In the genomic region with DNA sequence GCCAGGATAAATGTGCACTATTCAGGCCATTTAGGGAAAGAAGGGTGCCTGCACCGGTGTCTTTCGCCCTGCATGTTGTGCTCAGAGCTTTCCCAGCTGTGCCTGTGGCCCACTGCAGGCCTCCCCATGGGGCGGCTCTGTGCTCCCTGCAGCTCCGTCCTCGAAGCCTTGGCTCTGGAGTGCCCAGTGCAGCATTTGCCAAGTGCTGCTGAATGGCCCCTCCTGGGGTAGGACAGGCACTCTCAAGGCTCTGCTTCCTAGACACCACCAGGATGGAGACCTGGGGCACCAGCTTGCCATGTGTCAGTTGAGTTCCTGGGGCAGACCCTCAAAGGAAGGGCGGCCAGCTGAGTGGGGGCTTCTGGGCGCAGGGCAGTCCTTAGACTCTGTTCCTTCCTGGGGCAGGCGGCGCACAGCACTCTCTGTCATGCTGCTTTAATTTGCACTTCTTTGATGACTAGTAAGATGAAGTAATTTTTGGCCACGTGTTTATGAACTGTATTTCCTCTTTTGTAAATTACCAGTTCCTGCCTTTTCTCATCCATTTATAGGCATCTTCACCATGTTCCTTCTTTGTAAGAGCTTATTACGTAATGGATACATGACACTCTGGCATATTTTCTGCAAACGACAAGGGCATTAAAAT, we compare ENCODE assay signal across 9 cellular contexts. TPM values are rescaled to one million over a fixed set of nuclear protein-coding genes. Genes with fewer than 3 reads are reported as not detected.
DNase-seq lines count a peak whose midpoint lies in the region; ATAC-seq, FAIRE-seq and TF ChIP-seq lines count a peak whose summit lies in the region.
"Had no signal": no experiment of that assay in that cellular context is flagged by ENCODE, and none has a peak within 500 bp of the region (broad histone marks: within the 10 kb centered on the region; RNA-seq: fewer than 3 reads in every experiment).

No MANE protein-coding gene starts in this region.

- H2BK12ac ChIP-seq in mesenchymal stem cell (ENCODE audit: low read length in 2 of 2): peak overlapping the region; percentile 50 to 83

- 67% methylated on average over 12 of the region's 12 CpGs for WGBS in mesenchymal stem cell

- H4K8ac ChIP-seq in mesenchymal stem cell (ENCODE audit: low read length): no peak overlapping the region

- H3K9ac ChIP-seq in DND-41 (ENCODE audit: low read depth, low read length): peak overlapping the region; percentile 37
- H3K9ac ChIP-seq in OCI-LY3 (ENCODE audit: low read length): peak overlapping the region; percentile 32; the same call in 1 of the 2 replicates
- no peak overlapping the region for H3K9ac ChIP-seq in astrocyte (ENCODE audit: low read length)
- peak overlapping the region; percentile 71 for H3K9ac ChIP-seq in mesenchymal stem cell (ENCODE audit: low read length)

- H3K4ac ChIP-seq in mesenchymal stem cell (ENCODE audit: low read depth in 1 of 2, low read length in 2 of 2): peak overlapping the region in 1 of 2 experiments; percentile 7

- no peaks in the 10 kb centered on the region for H3K9me3 ChIP-seq in DND-41 (ENCODE audit: insufficient read depth, low read length, severe bottlenecking)
- H3K9me3 ChIP-seq in OCI-LY3 (ENCODE audit: insufficient read depth, low read length): no peaks in the 10 kb centered on the region; the same call in 1 of the 2 replicates
- no peaks in the 10 kb centered on the region for H3K9me3 ChIP-seq in astrocyte (ENCODE audit: insufficient read depth, low read depth, low read length)
- no peaks in the 10 kb centered on the region for H3K9me3 ChIP-seq in mesenchymal stem cell (ENCODE audit: control insufficient read depth, low read length)

- no peaks in the 10 kb centered on the region for H4K20me1 ChIP-seq in DND-41 (ENCODE audit: insufficient read depth, low read length)
- no peaks in the 10 kb centered on the region for H4K20me1 ChIP-seq in OCI-LY3 (ENCODE audit: insufficient read depth, low read length)
- no peaks in the 10 kb centered on the region for H4K20me1 ChIP-seq in astrocyte (ENCODE audit: insufficient read depth, low read length)

- no peak overlapping the region for H3K14ac ChIP-seq in mesenchymal stem cell (ENCODE audit: low read length in 2 of 2)

- H3K27ac Mint-ChIP-seq in astrocyte (ENCODE audit: unreplicated experiment): no peak overlapping the region

- no peak overlapping the region for H2BK120ac ChIP-seq in mesenchymal stem cell (ENCODE audit: low read depth, low read length)

- peaks cover 53% of the 10 kb centered on the region for H3K4me1 ChIP-seq in DND-41 (ENCODE audit: insufficient read depth, low read length)
- H3K4me1 ChIP-seq in OCI-LY3 (ENCODE audit: low read length): peaks cover 13% of the 10 kb centered on the region
- peaks cover 30% of the 10 kb centered on the region for H3K4me1 ChIP-seq in astrocyte (ENCODE audit: insufficient read depth, low read length)
- peaks cover 50% of the 10 kb centered on the region for H3K4me1 ChIP-seq in mesenchymal stem cell (ENCODE audit: control insufficient read depth, insufficient read depth, low read depth, low read length)

- peak; percentile 85 for FAIRE-seq in astrocyte (lab: Jason Lieb, UNC)

- no peaks in the 10 kb centered on the region for H3K27me3 Mint-ChIP-seq in astrocyte (ENCODE audit: low read depth, unreplicated experiment)

- no peak overlapping the region for H2BK15ac ChIP-seq in mesenchymal stem cell (ENCODE audit: low read depth, poor library complexity, severe bottlenecking)

- H3K4me3 Mint-ChIP-seq in astrocyte (ENCODE audit: unreplicated experiment): no peak overlapping the region
- H3K4me3 Mint-ChIP-seq: nephron had no signal

- peak overlapping the region; percentile 2 to 40 for H3K18ac ChIP-seq in mesenchymal stem cell (ENCODE audit: low read depth in 1 of 2, low read length in 2 of 2)

- no peak overlapping the region for H3K4me3 ChIP-seq in DND-41 (ENCODE audit: low read depth in 1 of 2, low read length in 2 of 2)
- no peak overlapping the region for H3K4me3 ChIP-seq in OCI-LY3 (ENCODE audit: low read length)
- no peak overlapping the region for H3K4me3 ChIP-seq in astrocyte (ENCODE audit: insufficient read depth, low read depth, low read length)
- no peak overlapping the region for H3K4me3 ChIP-seq in mesenchymal stem cell (ENCODE audit: insufficient read depth in 1 of 2, low read depth in 1 of 2, low read length in 2 of 2)

- no peak overlapping the region for H3K4me2 ChIP-seq in DND-41 (ENCODE audit: insufficient read depth, low read length)
- peak overlapping the region; percentile 49 for H3K4me2 ChIP-seq in OCI-LY3 (ENCODE audit: low read length)
- H3K4me2 ChIP-seq in astrocyte (ENCODE audit: low read length): no peak overlapping the region
- no peak overlapping the region for H3K4me2 ChIP-seq in mesenchymal stem cell (ENCODE audit: low read length, poor library complexity, severe bottlenecking)

- H3K23ac ChIP-seq in mesenchymal stem cell (ENCODE audit: low read length in 2 of 2): no peak overlapping the region

- no peak overlapping the region for H2BK5ac ChIP-seq in mesenchymal stem cell (ENCODE audit: low read depth, low read length, poor library complexity, severe bottlenecking)

- peaks cover 22% of the 10 kb centered on the region for H3K4me1 Mint-ChIP-seq in astrocyte (ENCODE audit: low read depth, unreplicated experiment)

- H3K36me3 Mint-ChIP-seq in astrocyte (ENCODE audit: low read depth, unreplicated experiment): peaks cover 1% of the 10 kb centered on the region

- H4K91ac ChIP-seq in mesenchymal stem cell (ENCODE audit: low read length): peak overlapping the region; percentile 53

- H2AFZ ChIP-seq in DND-41 (ENCODE audit: low read depth, low read length): 0 out of 2 replicates have a peak overlapping the region, but pooled peaks have one; percentile 31
- H2AFZ ChIP-seq in OCI-LY3 (ENCODE audit: low read depth, low read length): peak overlapping the region; percentile 38; the same call in 1 of the 2 replicates
- no peak overlapping the region for H2AFZ ChIP-seq in astrocyte (ENCODE audit: low read depth, low read length)
- no peak overlapping the region for H2AFZ ChIP-seq in mesenchymal stem cell (ENCODE audit: low read depth, low read length)

- H3K9me3 Mint-ChIP-seq in astrocyte (ENCODE audit: unreplicated experiment): no peaks in the 10 kb centered on the region
- H3K9me3 Mint-ChIP-seq: nephron had no signal

- TF ChIP-seq CTCF in DND-41 (IDR thresholded peaks at IDR 0.05; ENCODE audit: borderline replicate concordance, extremely low read depth, low read length, poor library complexity, severe bottlenecking): no peak
- TF ChIP-seq CTCF in OCI-LY3 (IDR thresholded peaks at IDR 0.05; ENCODE audit: low read depth, low read length): no peak
- TF ChIP-seq CTCF in astrocyte (IDR thresholded peaks at IDR 0.05; ENCODE audit: insufficient read depth, low read depth, low read length): no peak

- no peak for ATAC-seq in DND-41 (ENCODE audit: insufficient read depth, low read depth)

- H3K79me2 ChIP-seq in DND-41 (ENCODE audit: insufficient read depth, low read length) (0 out of 2 replicates have a peak, but pooled peaks cover 2% of the 10 kb centered on the region), OCI-LY3 (ENCODE audit: low read length) (no peaks in the 10 kb centered on the region), astrocyte (ENCODE audit: insufficient read depth, low read length) (no peaks in the 10 kb centered on the region)

- H2AK5ac ChIP-seq in mesenchymal stem cell (ENCODE audit: low read length, severe bottlenecking): no peak overlapping the region

- in situ Hi-C loops in ACHN (cut with HindIII; ENCODE audit: low pct_ligation_motif_present, low pct_unique_long_range_greater_than_20kb, low sequenced_read_pairs): no loop called here

- DNase-seq in DND-41: peak; percentile 49
- peak; percentile 68 for DNase-seq in astrocyte (ENCODE audit: low read depth)
- peak; percentile 58 for DNase-seq in mesenchymal stem cell
- no peak for DNase-seq in DMS153 (lab: John Stamatoyannopoulos, UW)
- DNase-seq in NCI-H1436 (lab: John Stamatoyannopoulos, UW): no peak
- no peak for DNase-seq in ACHN
- no peak for DNase-seq in T-helper 9 cell

- H3K36me3 ChIP-seq in DND-41 (ENCODE audit: insufficient read depth, low read length) (no peaks in the 10 kb centered on the region), OCI-LY3 (replicated peaks; ENCODE audit: low read depth, low read length) (no peaks in the 10 kb centered on the region), astrocyte (ENCODE audit: insufficient read depth, low read length) (no peaks in the 10 kb centered on the region), mesenchymal stem cell (ENCODE audit: control insufficient read depth in 1 of 2, insufficient read depth in 2 of 2, low read depth in 1 of 2, low read length in 2 of 2) (peaks cover 0 to 6% of the 10 kb centered on the region in 2 experiments)

- H3K27ac ChIP-seq in DND-41 (ENCODE audit: low read length) (peak overlapping the region; percentile 88), OCI-LY3 (ENCODE audit: low read length) (peak overlapping the region; percentile 60), astrocyte (ENCODE audit: low read depth, low read length) (no peak overlapping the region), mesenchymal stem cell (ENCODE audit: low read length, poor library complexity, severe bottlenecking) (no peak overlapping the region)

- no peaks in the 10 kb centered on the region for H3K27me3 ChIP-seq in DND-41 (ENCODE audit: insufficient read depth, low read length, poor library complexity)
- no peaks in the 10 kb centered on the region for H3K27me3 ChIP-seq in OCI-LY3 (ENCODE audit: low read depth, low read length)
- no peaks in the 10 kb centered on the region for H3K27me3 ChIP-seq in astrocyte (ENCODE audit: insufficient read depth, low read length)
- H3K27me3 ChIP-seq in mesenchymal stem cell (ENCODE audit: control insufficient read depth in 1 of 2, insufficient read depth in 1 of 2, low read length in 2 of 2): no peaks in the 10 kb centered on the region

- H3K79me1 ChIP-seq in mesenchymal stem cell (replicated peaks; ENCODE audit: low read length, poor library complexity, severe bottlenecking): no peaks in the 10 kb centered on the region

RNA-seq across cellular contexts. Expression of a gene that starts 32.1 kb away (rescaled TPM):
- 10.4 and 14.3 TPM in 2 replicates for total RNA-seq in astrocyte
- polyA plus RNA-seq in mesenchymal stem cell (2013, experiment 1 of 2): 3.9 TPM
- 3.9 TPM for polyA plus RNA-seq in mesenchymal stem cell (2013, experiment 2 of 2)

RNA-seq across cellular contexts. Expression of a gene that starts 32.1 kb away (rescaled TPM):
- 33.6 and 43.0 TPM in 2 replicates for total RNA-seq in astrocyte
- polyA plus RNA-seq in mesenchymal stem cell (2013, experiment 1 of 2): 6.4 TPM
- 7.2 TPM for polyA plus RNA-seq in mesenchymal stem cell (2013, experiment 2 of 2)

RNA-seq across cellular contexts. Expression of a gene that starts 54.8 kb away (rescaled TPM):
- total RNA-seq in astrocyte: 116 and 120 TPM in 2 replicates
- 51.6 TPM for polyA plus RNA-seq in mesenchymal stem cell (2013, experiment 1 of 2)
- polyA plus RNA-seq in mesenchymal stem cell (2013, experiment 2 of 2): 55.0 TPM

RNA-seq across cellular contexts. Expression of a gene that starts 54.9 kb away (rescaled TPM):
- 19.8 and 25.7 TPM in 2 replicates for total RNA-seq in astrocyte
- 5.8 TPM for polyA plus RNA-seq in mesenchymal stem cell (2013, experiment 1 of 2)
- 6.0 TPM for polyA plus RNA-seq in mesenchymal stem cell (2013, experiment 2 of 2)

Comparison
In these comparisons a context has a peak if more than half of its experiments do, and no peak if none do; other contexts are left out.
1. DNase-seq: peak in DND-41 (single experiment), astrocyte (single experiment) and mesenchymal stem cell (single experiment); none in DMS153 (single experiment), NCI-H1436 (single experiment), ACHN (single experiment) and T-helper 9 cell (single experiment).
2. H2AFZ ChIP-seq: peak in DND-41 (single experiment) and OCI-LY3 (single experiment); none in astrocyte (single experiment) and mesenchymal stem cell (single experiment).
3. H3K27ac ChIP-seq: peak in DND-41 (single experiment) and OCI-LY3 (single experiment); none in astrocyte (single experiment) and mesenchymal stem cell (single experiment).